Comparison of ENCODE assay signal across 8 cellular contexts in genomic region chr18:11857177-11857887, GRCh38. TPM values are rescaled to one million over a fixed set of nuclear protein-coding genes. Genes with fewer than 3 reads are reported as not detected.
DNase-seq lines count a peak whose midpoint lies in the region; ATAC-seq lines count a peak whose summit lies in the region.

No MANE protein-coding gene starts in this region.

- no peak overlapping the region for H3K14ac ChIP-seq in mesenchymal stem cell (ENCODE audit: low read length in 2 of 2)

- H3K36me3 ChIP-seq in mesenchymal stem cell (ENCODE audit: control insufficient read depth in 1 of 2, insufficient read depth in 2 of 2, low read depth in 1 of 2, low read length in 2 of 2) (peaks cover 0 to 3% of the 10 kb centered on the region in 2 experiments), aorta (ENCODE audit: control insufficient read depth in 1 of 2, insufficient read depth in 2 of 2, low read length in 1 of 2) (no peaks in the 10 kb centered on the region)

- 12% methylated on average over 9 of the region's 11 CpGs for WGBS in mesenchymal stem cell
- 10 to 13% methylated on average over 11 of the region's 11 CpGs for WGBS in aorta, 2 donors

- peak overlapping the region; percentile 60 for H4K91ac ChIP-seq in mesenchymal stem cell (ENCODE audit: low read length)

- H3K4me2 ChIP-seq in mesenchymal stem cell (ENCODE audit: low read length, poor library complexity, severe bottlenecking), result peak overlapping the region; percentile 33

- no peak overlapping the region for H2BK5ac ChIP-seq in mesenchymal stem cell (ENCODE audit: low read depth, low read length, poor library complexity, severe bottlenecking)

- no peak overlapping the region for H2BK15ac ChIP-seq in mesenchymal stem cell (ENCODE audit: low read depth, poor library complexity, severe bottlenecking)

- H3K18ac ChIP-seq in mesenchymal stem cell (ENCODE audit: low read depth in 1 of 2, low read length in 2 of 2), result peak overlapping the region; percentile 6 to 99

- peaks cover 5% of the 10 kb centered on the region for H3K79me1 ChIP-seq in mesenchymal stem cell (replicated peaks; ENCODE audit: low read length, poor library complexity, severe bottlenecking)

- ATAC-seq in aorta (ENCODE audit: low FRiP score) (peak; percentile 80), GM18498 (IDR thresholded peaks at IDR 0.05; ENCODE audit: unreplicated experiment) (no peak)

- intact Hi-C loops in aorta (cut with DNase I), result loop anchor here in 1 of 2 donors (10.0 kb wide), 1 partner anchor 203 kb away; no protein-coding TSS in a partner anchor

- H3K4ac ChIP-seq in mesenchymal stem cell (ENCODE audit: low read depth in 1 of 2, low read length in 2 of 2), result peak overlapping the region in 1 of 2 experiments; percentile 95

- H3K27ac ChIP-seq in mesenchymal stem cell (ENCODE audit: low read length, poor library complexity, severe bottlenecking), result peak overlapping the region; percentile 87
- H3K27ac ChIP-seq in aorta (ENCODE audit: low read depth in 1 of 2, low read length in 2 of 2), result peak overlapping the region; percentile 29 to 82

- DNase-seq in DMS79 (lab: John Stamatoyannopoulos, UW), result peak; percentile 66
- peak; percentile 98 for DNase-seq in NCI-H460 (ENCODE audit: extremely low read depth, low read depth)
- peak; percentile 66 for DNase-seq in ecto neural progenitor cell (ENCODE audit: low spot score)
- DNase-seq in mesenchymal stem cell, result peak; percentile 98
- DNase-seq in aorta, result peak; percentile 81 to 92
- no peak for DNase-seq in hippocampal formation (lab: John Stamatoyannopoulos, UW)
- DNase-seq in HUDEP-2 (lab: John Stamatoyannopoulos, UW; ENCODE audit: unreplicated experiment in 76 of 76), result no peak

- H2BK120ac ChIP-seq in mesenchymal stem cell (ENCODE audit: low read depth, low read length), result no peak overlapping the region

- H3K27me3 ChIP-seq in mesenchymal stem cell (ENCODE audit: control insufficient read depth in 1 of 2, insufficient read depth in 1 of 2, low read length in 2 of 2) (no peaks in the 10 kb centered on the region), aorta (ENCODE audit: control insufficient read depth in 1 of 2, insufficient read depth in 2 of 2, low read length in 1 of 2) (no peaks in the 10 kb centered on the region)

- H4K8ac ChIP-seq in mesenchymal stem cell (ENCODE audit: low read length), result peak overlapping the region; percentile 3

- peak overlapping the region; percentile 0 to 95 for H2BK12ac ChIP-seq in mesenchymal stem cell (ENCODE audit: low read length in 2 of 2)

- no peak overlapping the region for H2AK5ac ChIP-seq in mesenchymal stem cell (ENCODE audit: low read length, severe bottlenecking)

- H3K23ac ChIP-seq in mesenchymal stem cell (ENCODE audit: low read length in 2 of 2), result peak overlapping the region in 1 of 2 experiments; percentile 23

- H3K9ac ChIP-seq in mesenchymal stem cell (ENCODE audit: low read length), result peak overlapping the region; percentile 84

- H3K4me3 ChIP-seq in mesenchymal stem cell (ENCODE audit: insufficient read depth in 1 of 2, low read depth in 1 of 2, low read length in 2 of 2) (peak overlapping the region in 1 of 2 experiments; percentile 45), aorta (ENCODE audit: low read length in 2 of 2) (no peak overlapping the region)

- H3K4me1 ChIP-seq in mesenchymal stem cell (ENCODE audit: control insufficient read depth, insufficient read depth, low read depth, low read length) (peaks cover 20% of the 10 kb centered on the region), aorta (ENCODE audit: control insufficient read depth in 1 of 2, insufficient read depth in 2 of 2, low read length in 2 of 2) (peaks cover 0 to 2% of the 10 kb centered on the region in 2 donors)

- H3K9me3 ChIP-seq in mesenchymal stem cell (ENCODE audit: control insufficient read depth, low read length) (no peaks in the 10 kb centered on the region), aorta (ENCODE audit: control insufficient read depth, low read length) (no peaks in the 10 kb centered on the region)

- H2AFZ ChIP-seq in mesenchymal stem cell (ENCODE audit: low read depth, low read length), result peak overlapping the region; percentile 91

RNA-seq across cellular contexts. Expression of gene CHMP1B, which starts 6.1 kb away (rescaled TPM):
- 129 and 136 TPM in 2 replicates for total RNA-seq in NCI-H460 (2014; rRNA removed; shearing (Covaris generic))
- polyA plus RNA-seq in NCI-H460 (2014; cell fraction: nucleus; rRNA removed), result 57.5 and 58.3 TPM in 2 replicates
- 30.3 TPM for polyA plus RNA-seq in mesenchymal stem cell (2013, experiment 1 of 2)
- polyA plus RNA-seq in mesenchymal stem cell (2013, experiment 2 of 2), result 31.8 TPM
- 10 to 100 TPM; 33.0 to 42.8 TPM for total RNA-seq in aorta
- 10 to 100 TPM; 34.1 to 38.5 TPM for polyA plus RNA-seq in aorta

RNA-seq across cellular contexts. Expression of gene MPPE1, which starts 50.8 kb away (rescaled TPM):
- 17.7 and 18.7 TPM in 2 replicates for total RNA-seq in NCI-H460 (2014; rRNA removed; shearing (Covaris generic))
- polyA plus RNA-seq in NCI-H460 (2014; cell fraction: nucleus; rRNA removed), result 46.1 and 69.6 TPM in 2 replicates
- polyA plus RNA-seq in mesenchymal stem cell (2013, experiment 1 of 2), result 20.5 TPM
- polyA plus RNA-seq in mesenchymal stem cell (2013, experiment 2 of 2), result 21.7 TPM
- 10 to 100 TPM; 32.4 to 49.8 TPM for total RNA-seq in aorta
- 10 to 100 TPM; 28.8 to 46.3 TPM for polyA plus RNA-seq in aorta

Comparison
In these comparisons a context has a peak if more than half of its experiments do, and no peak if none do; other contexts are left out.
1. DNase-seq: peak in DMS79 (single experiment), NCI-H460 (single experiment), ecto neural progenitor cell (single experiment), mesenchymal stem cell (single experiment) and aorta (2 of 2); none in hippocampal formation (0 of 2) and HUDEP-2 (0 of 76).